In the genomic region with DNA sequence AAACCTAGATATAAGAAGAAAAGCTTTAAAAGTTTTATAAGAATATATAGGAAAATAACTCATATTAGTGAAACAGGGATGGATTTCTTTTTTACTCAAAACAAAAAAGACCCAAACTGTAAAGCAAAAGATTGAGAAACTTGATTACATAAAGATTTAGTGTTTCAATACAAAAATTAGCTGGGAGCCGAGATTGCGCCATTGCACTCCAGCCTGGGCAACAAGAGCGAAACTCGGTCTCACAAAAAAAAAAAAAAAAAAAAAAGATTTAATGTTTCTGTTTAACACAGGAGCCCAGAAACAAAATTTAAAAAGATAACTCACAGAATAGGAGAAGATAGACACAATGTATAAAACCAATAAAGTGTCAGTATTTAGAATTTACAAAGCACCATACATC, we compare ENCODE assay signal across 14 cellular contexts.
"Had no signal": no experiment of that assay in that cellular context is flagged by ENCODE, and none has a peak within 500 bp of the region (broad histone marks: within the 10 kb centered on the region; RNA-seq: fewer than 3 reads in every experiment).

No MANE protein-coding gene starts in this region.

- H3K4me1 ChIP-seq: adrenal gland, neural progenitor cell, tibial nerve had no signal

- H3K9me3 Mint-ChIP-seq: activated naive CD4-positive, alpha-beta T cell treated with anti-CD3 and anti-CD28 coated beads, Interleukin-2, amount 10 ng/mL, durations not matched to agents 7 days and 5 days; activated T-helper 17 cell treated with anti-CD3 and anti-CD28 coated beads, Interleukin-2, amount 50 U/mL, for 72 hours; neural progenitor cell; stimulated activated memory B cell treated with anti-CD40 and anti-IgM and Interleukin-4, amounts not matched to agents 10 μg/mL and 1 μg/mL and 100 μg/mL, for 72 hours had no signal

- H3K36me3 ChIP-seq: adrenal gland, cardiac muscle cell, neural progenitor cell, ovary, tibial nerve, WERI-Rb-1 had no signal

- H3K36me3 Mint-ChIP-seq: activated naive CD4-positive, alpha-beta T cell treated with anti-CD3 and anti-CD28 coated beads, Interleukin-2, amount 10 ng/mL, durations not matched to agents 7 days and 5 days; neural progenitor cell; stimulated activated memory B cell treated with anti-CD40 and anti-IgM and Interleukin-4, amounts not matched to agents 10 μg/mL and 1 μg/mL and 100 μg/mL, for 72 hours had no signal

- H3K9me3 ChIP-seq: adrenal gland, ovary, tibial nerve had no signal

- H3K4me1 Mint-ChIP-seq: activated naive CD4-positive, alpha-beta T cell treated with anti-CD3 and anti-CD28 coated beads, Interleukin-2, amount 10 ng/mL, durations not matched to agents 7 days and 5 days; activated T-helper 17 cell treated with anti-CD3 and anti-CD28 coated beads, Interleukin-2, amount 50 U/mL, for 72 hours; neural progenitor cell; stimulated activated memory B cell treated with anti-CD40 and anti-IgM and Interleukin-4, amounts not matched to agents 10 μg/mL and 1 μg/mL and 100 μg/mL, for 72 hours; T-helper 17 cell had no signal

- DNase-seq: activated CD4-positive, alpha-beta T cell treated with anti-CD3 and anti-CD28 coated beads, Interleukin-2, amount 50 U/mL, for 48 hours; activated naive CD4-positive, alpha-beta T cell treated with anti-CD3 and anti-CD28 coated beads, Interleukin-2, amount 10 ng/mL, durations not matched to agents 7 days and 5 days; erythroblast; midbrain; ovary; stimulated activated CD4-positive, alpha-beta T cell treated with anti-CD3 and anti-CD28 coated beads, Interleukin-12 subunit alpha, Interleukin-12 subunit beta, amount 100 ng/mL, for 4 hours; T-helper 17 cell; WERI-Rb-1 had no signal

- H3K4me3 Mint-ChIP-seq: activated naive CD4-positive, alpha-beta T cell treated with anti-CD3 and anti-CD28 coated beads, Interleukin-2, amount 10 ng/mL, durations not matched to agents 7 days and 5 days; activated T-helper 17 cell treated with anti-CD3 and anti-CD28 coated beads, Interleukin-2, amount 50 U/mL, for 72 hours; neural progenitor cell; stimulated activated memory B cell treated with anti-CD40 and anti-IgM and Interleukin-4, amounts not matched to agents 10 μg/mL and 1 μg/mL and 100 μg/mL, for 72 hours; T-helper 17 cell had no signal

- H3K4me3 ChIP-seq: cardiac muscle cell, neural progenitor cell, ovary, tibial nerve had no signal

- H3K9ac ChIP-seq: neural progenitor cell had no signal

- H3K27me3 ChIP-seq: adrenal gland, cardiac muscle cell, neural progenitor cell, ovary, tibial nerve had no signal

- H3K4me2 ChIP-seq: neural progenitor cell had no signal

- H3K27me3 Mint-ChIP-seq: activated T-helper 17 cell treated with anti-CD3 and anti-CD28 coated beads, Interleukin-2, amount 50 U/mL, for 72 hours had no signal

- H2AFZ ChIP-seq: neural progenitor cell had no signal

- H3K27ac Mint-ChIP-seq: activated naive CD4-positive, alpha-beta T cell treated with anti-CD3 and anti-CD28 coated beads, Interleukin-2, amount 10 ng/mL, durations not matched to agents 7 days and 5 days; activated T-helper 17 cell treated with anti-CD3 and anti-CD28 coated beads, Interleukin-2, amount 50 U/mL, for 72 hours; neural progenitor cell; stimulated activated memory B cell treated with anti-CD40 and anti-IgM and Interleukin-4, amounts not matched to agents 10 μg/mL and 1 μg/mL and 100 μg/mL, for 72 hours; T-helper 17 cell had no signal

- H3K27ac ChIP-seq: neural progenitor cell, ovary, tibial nerve, WERI-Rb-1 had no signal
